ENCODE assay signal across 8 cellular contexts in genomic region chr19:35479278-35479677, GRCh38. TPM values are rescaled to one million over a fixed set of nuclear protein-coding genes. Genes with fewer than 3 reads are reported as not detected.
"Had no signal": no experiment of that assay in that cellular context is flagged by ENCODE, and none has a peak within 500 bp of the region (broad histone marks: within the 10 kb centered on the region; RNA-seq: fewer than 3 reads in every experiment).

No MANE protein-coding gene starts in this region.

- H3K9me3 ChIP-seq: right atrium auricular region, tibial nerve had no signal

- H3K27ac ChIP-seq: coronary artery, right atrium auricular region, tibial nerve had no signal

- DNase-seq: naive B cell; stimulated activated CD4-positive, alpha-beta T cell treated with anti-CD3 and anti-CD28 coated beads, Interleukin-12 subunit alpha, Interleukin-12 subunit beta, amount 100 ng/mL, for 4 hours; stimulated activated CD4-positive, alpha-beta T cell treated with anti-CD3 and anti-CD28 coated beads, Interleukin-4, amount 100 ng/mL, for 4 hours had no signal

- H3K4me1 ChIP-seq: right atrium auricular region, tibial nerve had no signal

- H3K27me3 ChIP-seq: right atrium auricular region had no signal

- H3K4me3 ChIP-seq: coronary artery, right atrium auricular region, tibial nerve had no signal

- H3K36me3 ChIP-seq: right atrium auricular region, tibial nerve had no signal

RNA-seq across cellular contexts. Expression of gene KRTDAP, which starts 11.0 kb away (rescaled TPM):
- total RNA-seq: fibroblast of lung, omental fat pad, right atrium auricular region, tibial nerve had no signal
- polyA plus RNA-seq: fibroblast of lung had no signal

RNA-seq across cellular contexts. Expression of gene FFAR2, which starts 31.2 kb away (rescaled TPM):
- total RNA-seq: fibroblast of lung had no signal
- polyA plus RNA-seq: fibroblast of lung had no signal

RNA-seq across cellular contexts. Expression of gene SBSN, which starts 48.8 kb away (rescaled TPM):
- total RNA-seq: right atrium auricular region, tibial nerve had no signal

RNA-seq across cellular contexts. Expression of gene GAPDHS, which starts 54.0 kb away (rescaled TPM):
- total RNA-seq: fibroblast of lung, omental fat pad, right atrium auricular region, tibial nerve had no signal
- polyA plus RNA-seq: fibroblast of lung had no signal
